In the genomic region with DNA sequence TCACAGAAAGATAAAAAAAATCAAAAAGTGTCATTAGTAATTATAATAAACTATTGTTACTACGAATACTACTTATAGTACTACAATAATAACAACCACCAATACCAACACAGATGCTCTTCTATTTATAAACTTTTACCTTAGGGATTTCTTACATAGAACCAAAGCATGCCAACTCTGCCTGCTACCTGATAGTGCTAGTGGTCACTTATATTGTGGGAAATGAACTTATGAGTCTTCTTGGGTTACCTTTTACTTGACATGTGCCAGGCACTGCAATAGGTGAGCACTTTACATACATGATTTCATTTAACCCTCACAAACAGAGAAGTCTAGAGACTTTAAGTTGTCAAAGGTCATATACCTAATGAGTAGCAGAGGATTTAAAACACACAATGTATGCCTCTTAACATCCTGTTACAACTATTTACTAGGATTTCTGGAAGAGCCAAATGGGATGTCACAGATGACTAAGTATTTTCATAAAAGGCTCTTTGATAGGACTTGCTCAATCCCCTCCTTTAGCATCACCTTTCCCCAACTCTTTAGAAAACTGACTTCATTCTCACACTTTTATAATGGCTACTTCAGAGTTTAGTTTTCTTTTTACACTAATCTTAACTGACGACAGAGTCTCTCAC, we compare ENCODE assay signal across 1 cellular context.
A peak's percentile ranks its signal among the peaks of the same experiment; 100 is the strongest.
TF ChIP-seq lines count a peak whose summit lies in the region.

No MANE protein-coding gene starts in this region.

TF ChIP-seq in HEK293, 187 proteins besides CTCF, POLR2A, EP300 and RAD21 (continued from another document):
- TF ChIP-seq, protein P1, sequence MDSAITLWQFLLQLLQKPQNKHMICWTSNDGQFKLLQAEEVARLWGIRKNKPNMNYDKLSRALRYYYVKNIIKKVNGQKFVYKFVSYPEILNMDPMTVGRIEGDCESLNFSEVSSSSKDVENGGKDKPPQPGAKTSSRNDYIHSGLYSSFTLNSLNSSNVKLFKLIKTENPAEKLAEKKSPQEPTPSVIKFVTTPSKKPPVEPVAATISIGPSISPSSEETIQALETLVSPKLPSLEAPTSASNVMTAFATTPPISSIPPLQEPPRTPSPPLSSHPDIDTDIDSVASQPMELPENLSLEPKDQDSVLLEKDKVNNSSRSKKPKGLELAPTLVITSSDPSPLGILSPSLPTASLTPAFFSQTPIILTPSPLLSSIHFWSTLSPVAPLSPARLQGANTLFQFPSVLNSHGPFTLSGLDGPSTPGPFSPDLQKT (IDR thresholded peaks at IDR 0.05; ENCODE audit: borderline replicate concordance, low read depth, low read length) = no peak
- no peak for TF ChIP-seq ZNF157 (tag by site-specific recombination; IDR thresholded peaks at IDR 0.05)
- 0 out of 2 replicates have a peak, but pooled peaks have one; percentile 50 for TF ChIP-seq BCL11B (tag by site-specific recombination; IDR thresholded peaks at IDR 0.05; ENCODE audit: low read depth)
- TF ChIP-seq, protein P2, sequence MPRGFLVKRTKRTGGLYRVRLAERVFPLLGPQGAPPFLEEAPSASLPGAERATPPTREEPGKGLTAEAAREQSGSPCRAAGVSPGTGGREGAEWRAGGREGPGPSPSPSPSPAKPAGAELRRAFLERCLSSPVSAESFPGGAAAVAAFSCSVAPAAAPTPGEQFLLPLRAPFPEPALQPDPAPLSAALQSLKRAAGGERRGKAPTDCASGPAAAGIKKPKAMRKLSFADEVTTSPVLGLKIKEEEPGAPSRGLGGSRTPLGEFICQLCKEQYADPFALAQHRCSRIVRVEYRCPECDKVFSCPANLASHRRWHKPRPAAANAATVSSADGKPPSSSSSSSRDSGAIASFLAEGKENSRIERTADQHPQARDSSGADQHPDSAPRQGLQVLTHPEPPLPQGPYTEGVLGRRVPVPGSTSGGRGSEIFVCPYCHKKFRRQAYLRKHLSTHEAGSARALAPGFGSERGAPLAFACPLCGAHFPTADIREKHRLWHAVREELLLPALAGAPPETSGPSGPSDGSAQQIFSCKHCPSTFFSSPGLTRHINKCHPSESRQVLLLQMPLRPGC (tag by site-specific recombination; IDR thresholded peaks at IDR 0.05) = 0 out of 2 replicates have a peak, but pooled peaks have one; percentile 3
- TF ChIP-seq ZNF184 (tag by site-specific recombination; IDR thresholded peaks at IDR 0.05) = no peak
- TF ChIP-seq, protein P3, sequence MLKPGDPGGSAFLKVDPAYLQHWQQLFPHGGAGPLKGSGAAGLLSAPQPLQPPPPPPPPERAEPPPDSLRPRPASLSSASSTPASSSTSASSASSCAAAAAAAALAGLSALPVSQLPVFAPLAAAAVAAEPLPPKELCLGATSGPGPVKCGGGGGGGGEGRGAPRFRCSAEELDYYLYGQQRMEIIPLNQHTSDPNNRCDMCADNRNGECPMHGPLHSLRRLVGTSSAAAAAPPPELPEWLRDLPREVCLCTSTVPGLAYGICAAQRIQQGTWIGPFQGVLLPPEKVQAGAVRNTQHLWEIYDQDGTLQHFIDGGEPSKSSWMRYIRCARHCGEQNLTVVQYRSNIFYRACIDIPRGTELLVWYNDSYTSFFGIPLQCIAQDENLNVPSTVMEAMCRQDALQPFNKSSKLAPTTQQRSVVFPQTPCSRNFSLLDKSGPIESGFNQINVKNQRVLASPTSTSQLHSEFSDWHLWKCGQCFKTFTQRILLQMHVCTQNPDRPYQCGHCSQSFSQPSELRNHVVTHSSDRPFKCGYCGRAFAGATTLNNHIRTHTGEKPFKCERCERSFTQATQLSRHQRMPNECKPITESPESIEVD (tag by site-specific recombination; IDR thresholded peaks at IDR 0.05) = peak; percentile 62
- no peak for TF ChIP-seq ZNF555 (tag by site-specific recombination; conservative IDR thresholded peaks at IDR 0.05)
- TF ChIP-seq KLF8 (tag by site-specific recombination; IDR thresholded peaks at IDR 0.05) = no peak
- TF ChIP-seq ZNF658 (tag by site-specific recombination; IDR thresholded peaks at IDR 0.05) = no peak
- no peak for TF ChIP-seq ZNF37A (tag by site-specific recombination; IDR thresholded peaks at IDR 0.05)
- TF ChIP-seq, protein P4, sequence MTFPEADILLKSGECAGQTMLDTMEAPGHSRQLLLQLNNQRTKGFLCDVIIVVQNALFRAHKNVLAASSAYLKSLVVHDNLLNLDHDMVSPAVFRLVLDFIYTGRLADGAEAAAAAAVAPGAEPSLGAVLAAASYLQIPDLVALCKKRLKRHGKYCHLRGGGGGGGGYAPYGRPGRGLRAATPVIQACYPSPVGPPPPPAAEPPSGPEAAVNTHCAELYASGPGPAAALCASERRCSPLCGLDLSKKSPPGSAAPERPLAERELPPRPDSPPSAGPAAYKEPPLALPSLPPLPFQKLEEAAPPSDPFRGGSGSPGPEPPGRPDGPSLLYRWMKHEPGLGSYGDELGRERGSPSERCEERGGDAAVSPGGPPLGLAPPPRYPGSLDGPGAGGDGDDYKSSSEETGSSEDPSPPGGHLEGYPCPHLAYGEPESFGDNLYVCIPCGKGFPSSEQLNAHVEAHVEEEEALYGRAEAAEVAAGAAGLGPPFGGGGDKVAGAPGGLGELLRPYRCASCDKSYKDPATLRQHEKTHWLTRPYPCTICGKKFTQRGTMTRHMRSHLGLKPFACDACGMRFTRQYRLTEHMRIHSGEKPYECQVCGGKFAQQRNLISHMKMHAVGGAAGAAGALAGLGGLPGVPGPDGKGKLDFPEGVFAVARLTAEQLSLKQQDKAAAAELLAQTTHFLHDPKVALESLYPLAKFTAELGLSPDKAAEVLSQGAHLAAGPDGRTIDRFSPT (tag by site-specific recombination; IDR thresholded peaks at IDR 0.05) = no peak
- TF ChIP-seq KLF16 (tag by site-specific recombination; IDR thresholded peaks at IDR 0.05) = no peak
- TF ChIP-seq, protein P5, sequence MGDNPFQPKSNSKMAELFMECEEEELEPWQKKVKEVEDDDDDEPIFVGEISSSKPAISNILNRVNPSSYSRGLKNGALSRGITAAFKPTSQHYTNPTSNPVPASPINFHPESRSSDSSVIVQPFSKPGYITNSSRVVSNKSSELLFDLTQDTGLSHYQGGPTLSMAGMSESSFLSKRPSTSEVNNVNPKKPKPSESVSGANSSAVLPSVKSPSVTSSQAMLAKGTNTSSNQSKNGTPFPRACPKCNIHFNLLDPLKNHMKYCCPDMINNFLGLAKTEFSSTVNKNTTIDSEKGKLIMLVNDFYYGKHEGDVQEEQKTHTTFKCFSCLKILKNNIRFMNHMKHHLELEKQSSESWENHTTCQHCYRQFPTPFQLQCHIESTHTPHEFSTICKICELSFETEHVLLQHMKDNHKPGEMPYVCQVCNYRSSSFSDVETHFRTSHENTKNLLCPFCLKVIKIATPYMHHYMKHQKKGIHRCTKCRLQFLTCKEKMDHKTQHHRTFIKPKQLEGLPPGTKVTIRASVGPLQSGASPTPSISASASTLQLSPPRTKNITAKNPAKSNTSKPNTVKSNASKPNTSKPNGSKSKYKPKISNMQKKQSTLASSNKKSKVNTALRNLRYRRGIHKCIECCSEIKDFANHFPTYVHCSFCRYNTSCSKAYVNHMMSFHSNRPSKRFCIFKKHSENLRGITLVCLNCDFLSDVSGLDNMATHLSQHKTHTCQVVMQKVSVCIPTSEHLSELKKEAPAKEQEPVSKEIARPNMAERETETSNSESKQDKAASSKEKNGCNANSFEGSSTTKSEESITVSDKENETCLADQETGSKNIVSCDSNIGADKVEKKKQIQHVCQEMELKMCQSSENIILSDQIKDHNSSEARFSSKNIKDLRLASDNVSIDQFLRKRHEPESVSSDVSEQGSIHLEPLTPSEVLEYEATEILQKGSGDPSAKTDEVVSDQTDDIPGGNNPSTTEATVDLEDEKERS (tag by site-specific recombination; IDR thresholded peaks at IDR 0.05) = no peak
- TF ChIP-seq, protein P6, sequence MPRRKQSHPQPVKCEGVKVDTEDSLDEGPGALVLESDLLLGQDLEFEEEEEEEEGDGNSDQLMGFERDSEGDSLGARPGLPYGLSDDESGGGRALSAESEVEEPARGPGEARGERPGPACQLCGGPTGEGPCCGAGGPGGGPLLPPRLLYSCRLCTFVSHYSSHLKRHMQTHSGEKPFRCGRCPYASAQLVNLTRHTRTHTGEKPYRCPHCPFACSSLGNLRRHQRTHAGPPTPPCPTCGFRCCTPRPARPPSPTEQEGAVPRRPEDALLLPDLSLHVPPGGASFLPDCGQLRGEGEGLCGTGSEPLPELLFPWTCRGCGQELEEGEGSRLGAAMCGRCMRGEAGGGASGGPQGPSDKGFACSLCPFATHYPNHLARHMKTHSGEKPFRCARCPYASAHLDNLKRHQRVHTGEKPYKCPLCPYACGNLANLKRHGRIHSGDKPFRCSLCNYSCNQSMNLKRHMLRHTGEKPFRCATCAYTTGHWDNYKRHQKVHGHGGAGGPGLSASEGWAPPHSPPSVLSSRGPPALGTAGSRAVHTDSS (tag by site-specific recombination; IDR thresholded peaks at IDR 0.05) = peak; percentile 32; the same call in 1 of the 2 replicates
- peak; percentile 24; the same call in 1 of the 2 replicates for TF ChIP-seq ZEB2 (tag by site-specific recombination; IDR thresholded peaks at IDR 0.05)
- no peak for TF ChIP-seq TCF7L2 (IDR thresholded peaks at IDR 0.05; ENCODE audit: borderline replicate concordance, low read depth, low read length)
- TF ChIP-seq ZNF214 (tag by site-specific recombination; IDR thresholded peaks at IDR 0.05; ENCODE audit: borderline replicate concordance) = no peak
- no peak for TF ChIP-seq ZNF600 (tag by site-specific recombination; IDR thresholded peaks at IDR 0.05)
- TF ChIP-seq ZNF654 (tag by site-specific recombination; IDR thresholded peaks at IDR 0.05; ENCODE audit: low read depth) = no peak
- TF ChIP-seq ZBTB7A (tag by site-specific recombination; IDR thresholded peaks at IDR 0.05; ENCODE audit: low read depth) = no peak
- TF ChIP-seq ZNF707 (tag by site-specific recombination; IDR thresholded peaks at IDR 0.05) = no peak
- peak; percentile 39 for TF ChIP-seq ZNF341 (tag by site-specific recombination; IDR thresholded peaks at IDR 0.05; ENCODE audit: low read depth)
- TF ChIP-seq IKZF3 (tag by site-specific recombination; IDR thresholded peaks at IDR 0.05) = peak; percentile 66; the same call in 1 of the 2 replicates
- TF ChIP-seq ZXDB (tag by site-specific recombination; IDR thresholded peaks at IDR 0.05) = no peak
- no peak for TF ChIP-seq ZNF473 (tag by site-specific recombination; IDR thresholded peaks at IDR 0.05)
- TF ChIP-seq ZNF335 (tag by site-specific recombination; conservative IDR thresholded peaks at IDR 0.05) = no peak
- no peak for TF ChIP-seq ZNF529 (tag by site-specific recombination; IDR thresholded peaks at IDR 0.05; ENCODE audit: insufficient replicate concordance)
- no peak for TF ChIP-seq BCL11A (tag by site-specific recombination; IDR thresholded peaks at IDR 0.05; ENCODE audit: low read depth)
